In genomic region chr10:132248455-132249231, GRCh38 we compare ENCODE assay signal across 8 cellular contexts. TPM values are rescaled to one million over a fixed set of nuclear protein-coding genes. Genes with fewer than 3 reads are reported as not detected.
DNase-seq lines count a peak whose midpoint lies in the region; ATAC-seq, FAIRE-seq and TF ChIP-seq lines count a peak whose summit lies in the region.

No MANE protein-coding gene starts in this region.

- no peaks in the 10 kb centered on the region for H4K20me1 ChIP-seq in mammary epithelial cell (ENCODE audit: insufficient read depth, low read length)

- H3K9me3 ChIP-seq in A673 (ENCODE audit: low read depth, low read length, poor library complexity, severe bottlenecking) (no peaks in the 10 kb centered on the region), mammary epithelial cell (replicated peaks; ENCODE audit: insufficient read depth, low read length) (no peaks in the 10 kb centered on the region), mesodermal cell (ENCODE audit: control insufficient read depth, low read length) (no peaks in the 10 kb centered on the region)

- CTCF ChIA-PET in A673 (lab: Charles Lee) (interaction anchor here (0.6 to 0.7 kb wide), 2 partner anchors 63 to 544 kb away, joined by 3 to 4 read pairs; no protein-coding TSS in a partner anchor), mammary epithelial cell (lab: Charles Lee; ENCODE audit: low non-redundant PET) (no interaction called here)

- H3K4me1 ChIP-seq in A673 (ENCODE audit: insufficient read depth, low read length, poor library complexity, severe bottlenecking) (no peaks in the 10 kb centered on the region), mammary epithelial cell (ENCODE audit: insufficient read depth, low read length) (no peaks in the 10 kb centered on the region), mesodermal cell (ENCODE audit: control insufficient read depth, insufficient read depth, low read length, poor library complexity, severe bottlenecking) (peaks cover 4% of the 10 kb centered on the region)

- H2AFZ ChIP-seq in mammary epithelial cell (ENCODE audit: low read depth, low read length): no peak overlapping the region

- TF ChIP-seq CTCF in A673 (conservative IDR thresholded peaks at IDR 0.05; ENCODE audit: low read depth, low read length): no peak
- TF ChIP-seq CTCF in mammary epithelial cell (conservative IDR thresholded peaks at IDR 0.05 in 1 of 2, IDR thresholded peaks at IDR 0.05 in 1 of 2; ENCODE audit: extremely low read depth in 1 of 2, insufficient read depth in 1 of 2, low read depth in 1 of 2, low read length in 2 of 2): no peak

- intact Hi-C loops in A673 (cut with micrococcal nuclease; ENCODE audit: unreplicated experiment) (no loop called here), mammary epithelial cell (cut with micrococcal nuclease) (no loop called here)

- POLR2A ChIA-PET in A673 (lab: Charles Lee; ENCODE audit: low non-redundant PET): no interaction called here

- no peaks in the 10 kb centered on the region for H3K79me2 ChIP-seq in mammary epithelial cell (ENCODE audit: insufficient read depth, low read length)

- H3K27ac ChIP-seq in A673 (ENCODE audit: low read depth, low read length, poor library complexity, severe bottlenecking) (no peak overlapping the region), mammary epithelial cell (ENCODE audit: insufficient read depth, low read depth, low read length) (no peak overlapping the region), mesodermal cell (ENCODE audit: low read depth, low read length, severe bottlenecking) (no peak overlapping the region)

- H3K4me3 ChIP-seq in A673 (ENCODE audit: low read depth, low read length, poor library complexity, severe bottlenecking) (peak overlapping the region; percentile 43), mammary epithelial cell (replicated peaks in 1 of 3; ENCODE audit: insufficient read depth in 1 of 3, low read depth in 2 of 3, low read length in 3 of 3) (no peak overlapping the region), mesodermal cell (ENCODE audit: extremely low read depth, insufficient read depth, low read length, poor library complexity, severe bottlenecking) (peak overlapping the region; percentile 29)

- in situ Hi-C loops in mammary epithelial cell (cut with MboI; ENCODE audit: low sequenced_read_pairs in 2 of 2): no loop called here

- peak; percentile 50 for ATAC-seq in HG03103 (IDR thresholded peaks at IDR 0.05; ENCODE audit: low read depth, unreplicated experiment)

- BruUV-seq in A673 (replicated peaks; lab: Mats Ljungman, UMichigan) (no TSS peak), mammary epithelial cell (replicated peaks; lab: Mats Ljungman, UMichigan) (no TSS peak)

- no peak for FAIRE-seq in H54 (lab: Jason Lieb, UNC)

- H3K36me3 ChIP-seq in A673 (ENCODE audit: insufficient read depth, low read length, poor library complexity, severe bottlenecking): no peaks in the 10 kb centered on the region
- no peaks in the 10 kb centered on the region for H3K36me3 ChIP-seq in mammary epithelial cell (ENCODE audit: insufficient read depth, low read length)
- no peaks in the 10 kb centered on the region for H3K36me3 ChIP-seq in mesodermal cell (ENCODE audit: control insufficient read depth, insufficient read depth, low read length)

- H3K27me3 ChIP-seq in A673 (replicated peaks; ENCODE audit: insufficient read depth, low read depth, low read length, poor library complexity) (no peaks in the 10 kb centered on the region), mammary epithelial cell (ENCODE audit: insufficient read depth, low read length) (no peaks in the 10 kb centered on the region)

- no peak overlapping the region for H3K9ac ChIP-seq in mammary epithelial cell (ENCODE audit: insufficient read depth, low read length)

- WGBS in mammary epithelial cell (ENCODE audit: low coverage, missing lambda C conversion rate): 74% methylated on average over 14 of the region's 38 CpGs
- 52 to 59% methylated on average over 18 to 20 of the region's 38 CpGs for WGBS in mesodermal cell (ENCODE audit: insufficient coverage in 2 of 2), 2 experiments

- no peak for TF ChIP-seq POLR2A in H54 (IDR thresholded peaks at IDR 0.05; ENCODE audit: low read depth, low read length)

- peak; percentile 59 for DNase-seq in A673 (ENCODE audit: low spot score)
- DNase-seq in T follicular helper cell (ENCODE audit: low read depth): peak; percentile 62
- peak; percentile 9 for DNase-seq in mammary epithelial cell
- peak; percentile 17 to 68 (median 63) for DNase-seq in stimulated activated naive CD4-positive, alpha-beta T cell (lab: John Stamatoyannopoulos, UW)
- DNase-seq in H54 (ENCODE audit: insufficient read length, low spot score): no peak
- DNase-seq in SIG-M5 treated with dmso at 0.1 percent for 504 hours (lab: John Stamatoyannopoulos, UW; ENCODE audit: unreplicated experiment): no peak

- H3K4me2 ChIP-seq in mammary epithelial cell (ENCODE audit: insufficient read depth, low read depth, low read length): no peak overlapping the region

- dilution Hi-C loops in mammary epithelial cell (cut with HindIII; ENCODE audit: low sequenced_read_pairs): no loop called here

RNA-seq across cellular contexts. Expression of gene STK32C, which starts 59.1 kb away (rescaled TPM):
- 16.5 and 20.0 TPM in 2 replicates for total RNA-seq in A673 (2021)
- total RNA-seq in mammary epithelial cell: 1 to 10 TPM; 2.5 to 9.2 TPM
- polyA plus RNA-seq in mammary epithelial cell: 9.0 TPM
- 0.36 TPM for polyA minus RNA-seq in mammary epithelial cell
- polyA plus RNA-seq in mesodermal cell (2013, experiment 1 of 2): 21.7 TPM
- 21.9 TPM for polyA plus RNA-seq in mesodermal cell (2013, experiment 2 of 2)

Comparison
In these comparisons a context has a peak if more than half of its experiments do, and no peak if none do; other contexts are left out.
1. DNase-seq: peak in A673 (single experiment), T follicular helper cell (single experiment), mammary epithelial cell (single experiment) and stimulated activated naive CD4-positive, alpha-beta T cell (6 of 6); none in H54 (single experiment) and SIG-M5 treated with dmso at 0.1 percent for 504 hours (single experiment).
2. H3K4me3 ChIP-seq: peak in A673 (single experiment) and mesodermal cell (single experiment); none in mammary epithelial cell (0 of 3).